18 cellular contexts compared by ENCODE assay signal in the genomic region with DNA sequence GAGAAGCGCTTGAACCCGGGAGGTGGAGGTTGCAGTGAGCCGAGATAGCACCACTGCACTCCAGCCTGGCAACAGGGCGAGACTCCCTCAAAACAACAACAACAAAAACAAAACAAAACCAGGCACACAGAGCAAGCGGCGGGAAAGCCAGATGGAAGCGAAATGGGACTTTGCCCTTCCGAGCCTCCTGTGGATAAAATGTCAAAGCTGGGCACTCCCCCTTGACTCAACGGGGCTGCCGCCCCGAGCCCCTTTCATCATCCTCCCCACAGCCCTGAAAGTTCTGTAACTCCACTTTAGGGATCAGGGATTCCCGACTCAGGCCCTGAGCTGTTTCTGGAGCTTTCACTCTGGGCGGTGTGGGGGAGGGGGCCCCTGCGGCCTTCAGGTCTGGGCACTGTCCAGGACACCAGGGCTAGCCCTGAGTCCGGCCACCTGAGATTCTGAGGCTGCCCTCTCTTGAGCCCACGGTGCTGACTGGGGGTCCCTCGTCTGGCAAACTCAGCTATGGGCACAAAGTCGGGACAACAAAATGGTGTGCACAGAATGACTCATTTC. TPM values are rescaled to one million over a fixed set of nuclear protein-coding genes. Genes with fewer than 3 reads are reported as not detected.
DNase-seq lines count a peak whose midpoint lies in the region; ATAC-seq and TF ChIP-seq lines count a peak whose summit lies in the region.
"Had no signal": no experiment of that assay in that cellular context is flagged by ENCODE, and none has a peak within 500 bp of the region (broad histone marks: within the 10 kb centered on the region; RNA-seq: fewer than 3 reads in every experiment).

No MANE protein-coding gene starts in this region.

- H3K9me3 ChIP-seq in heart left ventricle (no peaks in the 10 kb centered on the region), neural progenitor cell (ENCODE audit: low read depth) (no peaks in the 10 kb centered on the region), upper lobe of left lung (no peaks in the 10 kb centered on the region)

- H3K27me3 Mint-ChIP-seq in neural progenitor cell (ENCODE audit: insufficient read depth, low read depth): peaks cover 19% of the 10 kb centered on the region

- H3F3A ChIP-seq in neural progenitor cell (ENCODE audit: low read depth): peaks cover 23% of the 10 kb centered on the region

- peaks cover 15% of the 10 kb centered on the region for H3K4me1 Mint-ChIP-seq in neural progenitor cell

- H3K27ac ChIP-seq in heart left ventricle: peak overlapping the region in 7 of 12 donors; percentile 82 to 95 (median 90)
- H3K27ac ChIP-seq in coronary artery: no peak overlapping the region
- no peak overlapping the region for H3K27ac ChIP-seq in neural progenitor cell
- peak overlapping the region; percentile 15 to 87 (median 82) for H3K27ac ChIP-seq in upper lobe of left lung
- H3K27ac ChIP-seq: epithelial cell of prostate, KMS-11 had no signal

- intact Hi-C loops in heart left ventricle (cut with DNase I) (loop anchor here in 6 of 10 donors (2.0 to 10.0 kb wide), 4 partner anchors 33 to 95 kb away; a partner anchor contains a TSS), left ventricle myocardium superior (cut with micrococcal nuclease) (no loop called here)

- no peak for DNase-seq in heart left ventricle
- no peak for DNase-seq in left ventricle myocardium superior
- peak; percentile 31 for DNase-seq in coronary artery (ENCODE audit: low spot score)
- no peak for DNase-seq in neural progenitor cell (ENCODE audit: low spot score)
- peak in 1 of 2 donors; percentile 64 for DNase-seq in upper lobe of left lung
- no peak for DNase-seq in NCI-H2227 (lab: John Stamatoyannopoulos, UW; ENCODE audit: unreplicated experiment)
- no peak for DNase-seq in NCI-H1436 treated with DMSO at 0.1 percent for 48 hours (lab: John Stamatoyannopoulos, UW)
- no peak for DNase-seq in NCI-H187 (lab: John Stamatoyannopoulos, UW)
- DNase-seq: NCI-H1436, occipital lobe had no signal

- TF ChIP-seq POLR2A in heart left ventricle (IDR thresholded peaks at IDR 0.05) (no peak), upper lobe of left lung (IDR thresholded peaks at IDR 0.05) (no peak)

- peak overlapping the region; percentile 57 for H3K4me3 Mint-ChIP-seq in neural progenitor cell

- TF ChIP-seq CTCF in heart left ventricle (IDR thresholded peaks at IDR 0.05) (no peak), coronary artery (IDR thresholded peaks at IDR 0.05) (no peak), neural progenitor cell (IDR thresholded peaks at IDR 0.05) (no peak), upper lobe of left lung (IDR thresholded peaks at IDR 0.05) (no peak)

- H3K36me3 ChIP-seq in heart left ventricle: no peaks in the 10 kb centered on the region
- H3K36me3 ChIP-seq in neural progenitor cell: no peaks in the 10 kb centered on the region
- H3K36me3 ChIP-seq in upper lobe of left lung: no peaks in the 10 kb centered on the region

- no peak for TF ChIP-seq EP300 in upper lobe of left lung (IDR thresholded peaks at IDR 0.05)

- H3K27me3 ChIP-seq in heart left ventricle: no peaks in the 10 kb centered on the region
- H3K27me3 ChIP-seq in neural progenitor cell: peaks cover 47% of the 10 kb centered on the region
- no peaks in the 10 kb centered on the region for H3K27me3 ChIP-seq in upper lobe of left lung

- no peak overlapping the region for H3K9ac ChIP-seq in neural progenitor cell
- H3K9ac ChIP-seq: KMS-11 had no signal

- H3K4me1 ChIP-seq in heart left ventricle: peaks cover 0 to 30% (median 20%) of the 10 kb centered on the region in 12 donors
- H3K4me1 ChIP-seq in neural progenitor cell: no peaks in the 10 kb centered on the region
- H3K4me1 ChIP-seq in upper lobe of left lung: peaks cover 20 to 24% (median 22%) of the 10 kb centered on the region in 4 donors

- H2AFZ ChIP-seq in neural progenitor cell (replicated peaks): no peak overlapping the region

- no peaks in the 10 kb centered on the region for H3K36me3 Mint-ChIP-seq in neural progenitor cell
- H3K36me3 Mint-ChIP-seq: CD8-positive, alpha-beta T cell had no signal

- no peak overlapping the region for H3K27ac Mint-ChIP-seq in neural progenitor cell
- H3K27ac Mint-ChIP-seq: activated naive CD4-positive, alpha-beta T cell treated with anti-CD3 and anti-CD28 coated beads for 36 hours; CD8-positive, alpha-beta T cell; T-helper 2 cell treated with Interferon-gamma antibody and Interleukin-4, amounts not matched to agents 5 μg/mL and 100 μg/mL, for 36 hours had no signal

- peaks cover 2% of the 10 kb centered on the region for H3K9me3 Mint-ChIP-seq in neural progenitor cell
- H3K9me3 Mint-ChIP-seq: activated naive CD4-positive, alpha-beta T cell treated with anti-CD3 and anti-CD28 coated beads for 36 hours; CD8-positive, alpha-beta T cell; T-helper 2 cell treated with Interferon-gamma antibody and Interleukin-4, amounts not matched to agents 5 μg/mL and 100 μg/mL, for 36 hours had no signal

- ATAC-seq in heart left ventricle (no peak), left ventricle myocardium superior (no peak), upper lobe of left lung (ENCODE audit: low FRiP score in 2 of 2) (no peak)

- H3K4me3 ChIP-seq in heart left ventricle: peak overlapping the region in 7 of 12 donors; percentile 43 to 59 (median 46)
- H3K4me3 ChIP-seq in coronary artery: peak overlapping the region; percentile 58
- H3K4me3 ChIP-seq in neural progenitor cell: no peak overlapping the region
- H3K4me3 ChIP-seq in upper lobe of left lung: peak overlapping the region in 2 of 4 donors; percentile 43 to 45

- 90 to 91% (median 91%) methylated on average over 17 to 18 of the region's 18 CpGs for WGBS in heart left ventricle, 4 donors
- WGBS in upper lobe of left lung, 2 donors: 92 to 94% methylated on average over 17 to 18 of the region's 18 CpGs

- no peaks in the 10 kb centered on the region for H4K20me1 ChIP-seq in neural progenitor cell (ENCODE audit: low read depth)

- no peaks in the 10 kb centered on the region for H3K79me2 ChIP-seq in neural progenitor cell (ENCODE audit: low read depth)

- peak overlapping the region; percentile 61 for H3K4me2 ChIP-seq in neural progenitor cell
- H3K4me2 ChIP-seq: KMS-11 had no signal

RNA-seq across cellular contexts. Expression of a gene that starts 30.6 kb away (rescaled TPM):
- total RNA-seq in heart left ventricle: not detected
- under 1 TPM in 1 of 2 donors, not detected in 1; 0.38 TPM for polyA plus RNA-seq in heart left ventricle
- total RNA-seq in left ventricle myocardium superior: not detected
- not detected in 2 replicates for total RNA-seq in neural progenitor cell (ENCODE audit: low replicate concordance)
- not detected for total RNA-seq in upper lobe of left lung
- total RNA-seq: activated naive CD4-positive, alpha-beta T cell treated with anti-CD3 and anti-CD28 coated beads for 36 hours; CD8-positive, alpha-beta T cell; Daoy; dermis blood vessel endothelial cell; glomerular endothelial cell; occipital lobe had no signal

RNA-seq across cellular contexts. Expression of a gene that starts 35.4 kb away (rescaled TPM):
- total RNA-seq in heart left ventricle (1 to 10 TPM in 8 of 9 donors, under 1 TPM in 1; 0.91 to 3.5 (median 2.1) TPM), left ventricle myocardium superior (1.7 TPM), neural progenitor cell (ENCODE audit: low replicate concordance) (not detected in 2 replicates), upper lobe of left lung (10 to 100 TPM in 5 of 6 donors, 1 to 10 TPM in 1; 7.6 to 84.9 (median 35.4) TPM)
- polyA plus RNA-seq in heart left ventricle: 1 to 10 TPM in 1 of 2 donors, under 1 TPM in 1; 0.43 to 1.9 TPM
- total RNA-seq: activated naive CD4-positive, alpha-beta T cell treated with anti-CD3 and anti-CD28 coated beads for 36 hours; CD8-positive, alpha-beta T cell; Daoy had no signal

Comparison
In these comparisons a context has a peak if more than half of its experiments do, and no peak if none do; other contexts are left out.
1. H3K27ac ChIP-seq: peak in heart left ventricle (7 of 12) and upper lobe of left lung (4 of 4); none in coronary artery (0 of 2) and neural progenitor cell (single experiment).